Comparison of ENCODE assay signal across 8 cellular contexts in genomic region chr3:189148090-189148507, GRCh38. TPM values are rescaled to one million over a fixed set of nuclear protein-coding genes. Genes with fewer than 3 reads are reported as not detected.
A peak's percentile ranks its signal among the peaks of the same experiment; 100 is the strongest.
DNase-seq lines count a peak whose midpoint lies in the region; ATAC-seq, FAIRE-seq and TF ChIP-seq lines count a peak whose summit lies in the region.

No MANE protein-coding gene starts in this region.

- peak; percentile 83 for ATAC-seq in GM21381 (IDR thresholded peaks at IDR 0.05; ENCODE audit: unreplicated experiment)
- peak; percentile 43 for ATAC-seq in omental fat pad (ENCODE audit: low FRiP score)

- intact Hi-C loops in tibial artery (cut with DNase I; ENCODE audit: low total_unique reads), result loop anchor here (5.0 kb wide), 2 partner anchors 191 to 1406 kb away; no protein-coding TSS in a partner anchor

- FAIRE-seq in frontal cortex (lab: Jason Lieb, UNC), result peak; percentile 70

- H3K4me1 ChIP-seq in tibial artery, result peaks cover 0 to 7% (median 2%) of the 10 kb centered on the region in 4 donors

- TF ChIP-seq EP300 in Ishikawa (IDR thresholded peaks at IDR 0.05; ENCODE audit: borderline replicate concordance), result no peak

- H3K27ac ChIP-seq in tibial artery, result peak overlapping the region in 1 of 2 donors; percentile 30

- H3K36me3 ChIP-seq in tibial artery, result no peaks in the 10 kb centered on the region

- TF ChIP-seq CTCF in omental fat pad (IDR thresholded peaks at IDR 0.05) (peak in 1 of 3 donors; percentile 18), tibial artery (IDR thresholded peaks at IDR 0.05) (peak; percentile 72 to 88)

- TF ChIP-seq RAD21 in Ishikawa (IDR thresholded peaks at IDR 0.05; ENCODE audit: low read depth), result peak; percentile 88

- DNase-seq in D341Med (ENCODE audit: low spot score) (peak; percentile 63), RPMI8226 (peak; percentile 60), frontal cortex (ENCODE audit: low spot score in 2 of 2) (peak; percentile 19 to 49), omental fat pad (ENCODE audit: low spot score) (peak; percentile 48), tibial artery (peak; percentile 70 to 75)
- DNase-seq in activated effector memory CD4-positive, alpha-beta T cell treated with Interleukin-2 at 50 U/mL for 16 hours, result peak; percentile 44

- no peaks in the 10 kb centered on the region for H3K9me3 ChIP-seq in tibial artery

- no peak overlapping the region for H3K4me3 ChIP-seq in tibial artery

- H3K27me3 ChIP-seq in tibial artery, result no peaks in the 10 kb centered on the region

TF ChIP-seq in Ishikawa, 13 proteins besides CTCF, POLR2A, EP300 and RAD21:
- TF ChIP-seq CREB1 (IDR thresholded peaks at IDR 0.05; ENCODE audit: low read depth) (no peak), ZBTB7A (IDR thresholded peaks at IDR 0.05; ENCODE audit: low read depth) (no peak), REST (IDR thresholded peaks at IDR 0.05; ENCODE audit: low read depth) (no peak), USF1 (IDR thresholded peaks at IDR 0.05) (no peak), FOXM1 (IDR thresholded peaks at IDR 0.05; ENCODE audit: borderline replicate concordance, low read depth) (no peak), TAF1 (IDR thresholded peaks at IDR 0.05; ENCODE audit: low read depth) (no peak), NFIC (IDR thresholded peaks at IDR 0.05) (no peak), TEAD4 (IDR thresholded peaks at IDR 0.05) (no peak), EGR1 (IDR thresholded peaks at IDR 0.05) (no peak), CEBPB (IDR thresholded peaks at IDR 0.05) (no peak), TCF12 (IDR thresholded peaks at IDR 0.05; ENCODE audit: low read depth) (no peak), YY1 (IDR thresholded peaks at IDR 0.05; ENCODE audit: low read depth) (no peak)
- TF ChIP-seq, protein P1, sequence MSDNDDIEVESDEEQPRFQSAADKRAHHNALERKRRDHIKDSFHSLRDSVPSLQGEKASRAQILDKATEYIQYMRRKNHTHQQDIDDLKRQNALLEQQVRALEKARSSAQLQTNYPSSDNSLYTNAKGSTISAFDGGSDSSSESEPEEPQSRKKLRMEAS (IDR thresholded peaks at IDR 0.05), result no peak

RNA-seq across cellular contexts. Expression of gene TPRG1, which starts 23.7 kb away (rescaled TPM):
- 1.2 TPM for total RNA-seq in frontal cortex
- 10 to 100 TPM in 3 of 4 donors, 1 to 10 TPM in 1; 7.1 to 18.3 (median 13.8) TPM for total RNA-seq in omental fat pad
